ENCODE assay signal across 9 cellular contexts in genomic region chr11:65786786-65787636, GRCh38. TPM values are rescaled to one million over a fixed set of nuclear protein-coding genes. Genes with fewer than 3 reads are reported as not detected.
DNase-seq lines count a peak whose midpoint lies in the region; ATAC-seq lines count a peak whose summit lies in the region.
"Had no signal": no experiment of that assay in that cellular context is flagged by ENCODE, and none has a peak within 500 bp of the region (broad histone marks: within the 10 kb centered on the region; RNA-seq: fewer than 3 reads in every experiment).

TSS of gene OVOL1 (plus strand) at chr11:65787063. CDS start at chr11:65787374, 311 bp downstream.

- no peak for DNase-seq in activated CD8-positive, alpha-beta memory T cell treated with anti-CD3 and anti-CD28 coated beads, Interleukin-2, amount 10 ng/mL, durations not matched to agents 7 days and 5 days
- DNase-seq in activated CD8-positive, alpha-beta memory T cell treated with anti-CD3 and anti-CD28 coated beads for 24 hours, result no peak
- DNase-seq in T-cell (peak in 7 of 34 experiments; percentile 9 to 30 (median 27)), middle frontal gyrus (ENCODE audit: extremely low spot score, low spot score) (no peak), GDM1 (lab: John Stamatoyannopoulos, UW) (no peak), GM03348 (ENCODE audit: low spot score) (no peak)
- DNase-seq in stimulated activated naive CD4-positive, alpha-beta T cell treated with Interleukin-2 at 50 U/mL for 16 hours (lab: John Stamatoyannopoulos, UW), result peak; percentile 26
- DNase-seq: occipital lobe had no signal

- peaks cover 1% of the 10 kb centered on the region for H3K36me3 Mint-ChIP-seq in activated CD8-positive, alpha-beta memory T cell treated with anti-CD3 and anti-CD28 coated beads, Interleukin-2, amount 10 ng/mL, durations not matched to agents 7 days and 5 days
- H3K36me3 Mint-ChIP-seq in T-cell, result no peaks in the 10 kb centered on the region

- no peak within 1 kb of the TSS for H3K27ac Mint-ChIP-seq in activated CD8-positive, alpha-beta memory T cell treated with anti-CD3 and anti-CD28 coated beads, Interleukin-2, amount 10 ng/mL, durations not matched to agents 7 days and 5 days
- no peak within 1 kb of the TSS for H3K27ac Mint-ChIP-seq in T-cell

- H3K4me3 ChIP-seq in iPS-18c (ENCODE audit: insufficient read depth, low read depth, low read length), result peak within 1 kb of the TSS; percentile 57

- POLR2A ChIA-PET in T-cell (lab: Charles Lee), result interaction anchor here (0.6 kb wide), 2 partner anchors 19 to 399 kb away, joined by 3 to 9 read pairs; no protein-coding TSS in a partner anchor

- no peaks in the 10 kb centered on the region for H3K9me3 ChIP-seq in iPS-18c (ENCODE audit: control insufficient read depth, insufficient read depth, low read length)

- ATAC-seq in activated CD8-positive, alpha-beta memory T cell treated with anti-CD3 and anti-CD28 coated beads, Interleukin-2, amount 10 ng/mL, durations not matched to agents 7 days and 5 days, result no peak
- ATAC-seq in T-cell (replicated peaks in 1 of 4), result peak in 3 of 4 experiments; percentile 13 to 30 (median 23)

- H3K27me3 Mint-ChIP-seq in activated CD8-positive, alpha-beta memory T cell treated with anti-CD3 and anti-CD28 coated beads, Interleukin-2, amount 10 ng/mL, durations not matched to agents 7 days and 5 days, result peaks cover 58% of the 10 kb centered on the region
- peaks cover 31 to 48% of the 10 kb centered on the region in 2 donors for H3K27me3 Mint-ChIP-seq in T-cell

- peaks cover 25% of the 10 kb centered on the region for H3K4me1 Mint-ChIP-seq in activated CD8-positive, alpha-beta memory T cell treated with anti-CD3 and anti-CD28 coated beads, Interleukin-2, amount 10 ng/mL, durations not matched to agents 7 days and 5 days
- H3K4me1 Mint-ChIP-seq in T-cell, result peaks cover 16 to 43% (median 26%) of the 10 kb centered on the region in 3 donors

- CTCF ChIA-PET in activated CD8-positive, alpha-beta memory T cell treated with anti-CD3 and anti-CD28 coated beads, Interleukin-2, amount 10 ng/mL, durations not matched to agents 7 days and 5 days (lab: Charles Lee), result interaction anchor here (1.5 to 6.8 kb wide), 2 partner anchors 7 to 30 kb away, joined by 4 to 67 read pairs; partner anchors contain the start of gene AP5B1
- CTCF ChIA-PET in T-cell (lab: Charles Lee), result no interaction called here

- peak within 1 kb of the TSS; percentile 19 for H3K4me3 Mint-ChIP-seq in activated CD8-positive, alpha-beta memory T cell treated with anti-CD3 and anti-CD28 coated beads, Interleukin-2, amount 10 ng/mL, durations not matched to agents 7 days and 5 days
- peak within 1 kb of the TSS; percentile 68 to 80 (median 74) for H3K4me3 Mint-ChIP-seq in T-cell

- H3K9me3 Mint-ChIP-seq in activated CD8-positive, alpha-beta memory T cell treated with anti-CD3 and anti-CD28 coated beads, Interleukin-2, amount 10 ng/mL, durations not matched to agents 7 days and 5 days (ENCODE audit: low read depth), result no peaks in the 10 kb centered on the region
- no peaks in the 10 kb centered on the region for H3K9me3 Mint-ChIP-seq in T-cell

RNA-seq across cellular contexts. Expression of gene OVOL1, which starts in this region (rescaled TPM):
- not detected for total RNA-seq in activated CD8-positive, alpha-beta memory T cell treated with anti-CD3 and anti-CD28 coated beads, Interleukin-2, amount 10 ng/mL, durations not matched to agents 7 days and 5 days
- under 1 TPM in 2 of 5 donors, not detected in 3; 0.12 to 0.13 TPM for total RNA-seq in T-cell
- total RNA-seq: occipital lobe had no signal

Comparison
In these comparisons a context has a peak if more than half of its experiments do, and no peak if none do; other contexts are left out.
1. Peak in ATAC-seq in T-cell; RNA of the gene not detected or under 1 TPM.